ENCODE assay signal across 1 cellular context in the genomic region with DNA sequence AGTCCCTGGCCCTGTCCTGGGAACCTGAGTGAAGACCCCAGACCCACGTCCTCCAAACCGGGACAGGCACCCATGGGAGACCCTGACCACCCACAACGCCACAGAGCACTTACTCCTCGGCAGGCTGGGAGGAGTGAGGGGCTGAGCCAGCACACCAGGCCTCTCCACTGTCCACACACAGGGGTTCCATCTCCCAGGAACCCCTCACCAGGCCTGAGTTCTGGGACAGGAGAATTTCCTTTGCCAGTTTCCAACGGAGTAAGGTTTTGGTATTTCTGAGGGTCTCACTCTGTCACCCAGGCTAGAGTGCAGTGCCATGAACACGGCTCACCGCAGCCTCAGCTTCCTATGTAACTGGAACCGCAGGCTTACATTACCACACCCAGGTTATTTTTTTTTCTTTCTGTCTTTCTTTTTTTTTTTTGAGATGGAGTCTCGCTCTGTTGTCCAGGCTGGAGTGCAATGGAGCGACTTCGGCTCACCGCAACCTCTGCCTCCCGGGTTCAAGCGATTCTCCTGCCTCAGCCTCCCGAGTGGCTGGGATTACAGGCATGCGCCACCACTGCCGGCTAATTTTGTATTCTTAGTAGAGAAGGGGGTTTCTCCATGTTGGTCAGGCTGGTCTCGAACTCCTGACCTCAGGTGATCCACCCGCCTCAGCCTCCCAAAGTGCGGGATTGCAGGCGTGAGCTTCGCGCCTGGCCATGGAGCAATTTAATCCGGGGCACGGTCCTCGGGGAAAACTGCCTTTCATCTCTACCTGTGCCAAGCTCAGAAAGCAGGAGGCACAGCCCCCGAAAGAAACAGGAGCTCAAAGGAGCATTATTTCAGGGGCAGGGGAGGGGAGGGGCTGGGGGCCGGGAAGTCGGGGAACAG.
TF ChIP-seq lines count a peak whose summit lies in the region.

No MANE protein-coding gene starts in this region.

TF ChIP-seq in GM23338, 12 proteins besides CTCF, POLR2A, EP300 and RAD21 (continued from another document):
- TF ChIP-seq, protein P1, sequence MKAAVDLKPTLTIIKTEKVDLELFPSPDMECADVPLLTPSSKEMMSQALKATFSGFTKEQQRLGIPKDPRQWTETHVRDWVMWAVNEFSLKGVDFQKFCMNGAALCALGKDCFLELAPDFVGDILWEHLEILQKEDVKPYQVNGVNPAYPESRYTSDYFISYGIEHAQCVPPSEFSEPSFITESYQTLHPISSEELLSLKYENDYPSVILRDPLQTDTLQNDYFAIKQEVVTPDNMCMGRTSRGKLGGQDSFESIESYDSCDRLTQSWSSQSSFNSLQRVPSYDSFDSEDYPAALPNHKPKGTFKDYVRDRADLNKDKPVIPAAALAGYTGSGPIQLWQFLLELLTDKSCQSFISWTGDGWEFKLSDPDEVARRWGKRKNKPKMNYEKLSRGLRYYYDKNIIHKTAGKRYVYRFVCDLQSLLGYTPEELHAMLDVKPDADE (IDR thresholded peaks at IDR 0.05) = no peak
- TF ChIP-seq, protein P2, sequence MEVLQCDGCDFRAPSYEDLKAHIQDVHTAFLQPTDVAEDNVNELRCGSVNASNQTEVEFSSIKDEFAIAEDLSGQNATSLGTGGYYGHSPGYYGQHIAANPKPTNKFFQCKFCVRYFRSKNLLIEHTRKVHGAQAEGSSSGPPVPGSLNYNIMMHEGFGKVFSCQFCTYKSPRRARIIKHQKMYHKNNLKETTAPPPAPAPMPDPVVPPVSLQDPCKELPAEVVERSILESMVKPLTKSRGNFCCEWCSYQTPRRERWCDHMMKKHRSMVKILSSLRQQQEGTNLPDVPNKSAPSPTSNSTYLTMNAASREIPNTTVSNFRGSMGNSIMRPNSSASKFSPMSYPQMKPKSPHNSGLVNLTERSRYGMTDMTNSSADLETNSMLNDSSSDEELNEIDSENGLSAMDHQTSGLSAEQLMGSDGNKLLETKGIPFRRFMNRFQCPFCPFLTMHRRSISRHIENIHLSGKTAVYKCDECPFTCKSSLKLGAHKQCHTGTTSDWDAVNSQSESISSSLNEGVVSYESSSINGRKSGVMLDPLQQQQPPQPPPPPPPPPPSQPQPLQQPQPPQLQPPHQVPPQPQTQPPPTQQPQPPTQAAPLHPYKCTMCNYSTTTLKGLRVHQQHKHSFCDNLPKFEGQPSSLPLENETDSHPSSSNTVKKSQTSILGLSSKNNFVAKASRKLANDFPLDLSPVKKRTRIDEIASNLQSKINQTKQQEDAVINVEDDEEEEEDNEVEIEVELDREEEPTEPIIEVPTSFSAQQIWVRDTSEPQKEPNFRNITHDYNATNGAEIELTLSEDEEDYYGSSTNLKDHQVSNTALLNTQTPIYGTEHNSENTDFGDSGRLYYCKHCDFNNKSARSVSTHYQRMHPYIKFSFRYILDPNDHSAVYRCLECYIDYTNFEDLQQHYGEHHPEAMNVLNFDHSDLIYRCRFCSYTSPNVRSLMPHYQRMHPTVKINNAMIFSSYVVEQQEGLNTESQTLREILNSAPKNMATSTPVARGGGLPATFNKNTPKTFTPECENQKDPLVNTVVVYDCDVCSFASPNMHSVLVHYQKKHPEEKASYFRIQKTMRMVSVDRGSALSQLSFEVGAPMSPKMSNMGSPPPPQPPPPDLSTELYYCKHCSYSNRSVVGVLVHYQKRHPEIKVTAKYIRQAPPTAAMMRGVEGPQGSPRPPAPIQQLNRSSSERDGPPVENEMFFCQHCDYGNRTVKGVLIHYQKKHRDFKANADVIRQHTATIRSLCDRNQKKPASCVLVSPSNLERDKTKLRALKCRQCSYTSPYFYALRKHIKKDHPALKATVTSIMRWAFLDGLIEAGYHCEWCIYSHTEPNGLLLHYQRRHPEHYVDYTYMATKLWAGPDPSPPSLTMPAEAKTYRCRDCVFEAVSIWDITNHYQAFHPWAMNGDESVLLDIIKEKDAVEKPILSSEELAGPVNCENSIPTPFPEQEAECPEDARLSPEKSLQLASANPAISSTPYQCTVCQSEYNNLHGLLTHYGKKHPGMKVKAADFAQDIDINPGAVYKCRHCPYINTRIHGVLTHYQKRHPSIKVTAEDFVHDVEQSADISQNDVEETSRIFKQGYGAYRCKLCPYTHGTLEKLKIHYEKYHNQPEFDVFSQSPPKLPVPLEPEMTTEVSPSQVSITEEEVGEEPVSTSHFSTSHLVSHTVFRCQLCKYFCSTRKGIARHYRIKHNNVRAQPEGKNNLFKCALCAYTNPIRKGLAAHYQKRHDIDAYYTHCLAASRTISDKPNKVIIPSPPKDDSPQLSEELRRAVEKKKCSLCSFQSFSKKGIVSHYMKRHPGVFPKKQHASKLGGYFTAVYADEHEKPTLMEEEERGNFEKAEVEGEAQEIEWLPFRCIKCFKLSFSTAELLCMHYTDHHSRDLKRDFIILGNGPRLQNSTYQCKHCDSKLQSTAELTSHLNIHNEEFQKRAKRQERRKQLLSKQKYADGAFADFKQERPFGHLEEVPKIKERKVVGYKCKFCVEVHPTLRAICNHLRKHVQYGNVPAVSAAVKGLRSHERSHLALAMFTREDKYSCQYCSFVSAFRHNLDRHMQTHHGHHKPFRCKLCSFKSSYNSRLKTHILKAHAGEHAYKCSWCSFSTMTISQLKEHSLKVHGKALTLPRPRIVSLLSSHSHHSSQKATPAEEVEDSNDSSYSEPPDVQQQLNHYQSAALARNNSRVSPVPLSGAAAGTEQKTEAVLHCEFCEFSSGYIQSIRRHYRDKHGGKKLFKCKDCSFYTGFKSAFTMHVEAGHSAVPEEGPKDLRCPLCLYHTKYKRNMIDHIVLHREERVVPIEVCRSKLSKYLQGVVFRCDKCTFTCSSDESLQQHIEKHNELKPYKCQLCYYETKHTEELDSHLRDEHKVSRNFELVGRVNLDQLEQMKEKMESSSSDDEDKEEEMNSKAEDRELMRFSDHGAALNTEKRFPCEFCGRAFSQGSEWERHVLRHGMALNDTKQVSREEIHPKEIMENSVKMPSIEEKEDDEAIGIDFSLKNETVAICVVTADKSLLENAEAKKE (CRISPR knock-in tag; IDR thresholded peaks at IDR 0.05) = no peak
